Comparison of ENCODE assay signal across 14 cellular contexts in genomic region chr14:76376409-76376877, GRCh38. TPM values are rescaled to one million over a fixed set of nuclear protein-coding genes. Genes with fewer than 3 reads are reported as not detected.
DNase-seq lines count a peak whose midpoint lies in the region; ATAC-seq, FAIRE-seq and TF ChIP-seq lines count a peak whose summit lies in the region.
"Had no signal": no experiment of that assay in that cellular context is flagged by ENCODE, and none has a peak within 500 bp of the region (broad histone marks: within the 10 kb centered on the region; RNA-seq: fewer than 3 reads in every experiment).

No MANE protein-coding gene starts in this region.

- H3K9me3 Mint-ChIP-seq in natural killer cell: no peaks in the 10 kb centered on the region

- H2BK120ac ChIP-seq in H1 (replicated peaks; ENCODE audit: low read depth, low read length) (no peak overlapping the region), mesendoderm (ENCODE audit: low read depth, low read length) (no peak overlapping the region)

- no peak overlapping the region for H3K4ac ChIP-seq in H1 (replicated peaks; ENCODE audit: insufficient read length, low read depth, low read length)
- no peak overlapping the region for H3K4ac ChIP-seq in mesendoderm (ENCODE audit: low read depth, low read length)

- peaks cover 43 to 52% of the 10 kb centered on the region in 2 donors for H3K27me3 Mint-ChIP-seq in natural killer cell (ENCODE audit: low read depth in 2 of 2)

- peak overlapping the region in 9 of 10 donors; percentile 14 to 48 (median 42) for H3K4me3 ChIP-seq in heart right ventricle
- peak overlapping the region; percentile 61 to 83 (median 72) for H3K4me3 ChIP-seq in H1 (ENCODE audit: extremely low read depth in 1 of 4, insufficient read depth in 2 of 4, low read depth in 3 of 4, low read length in 4 of 4)
- H3K4me3 ChIP-seq in mesendoderm (ENCODE audit: low read length): peak overlapping the region; percentile 19
- H3K4me3 ChIP-seq in suprapubic skin: peak overlapping the region; percentile 36
- H3K4me3 ChIP-seq: lung had no signal

- peak overlapping the region; percentile 17; the same call in 1 of the 2 replicates for H2AFZ ChIP-seq in H1 (ENCODE audit: low read length)

- ATAC-seq in heart right ventricle: peak in 1 of 8 donors; percentile 14
- no peak for ATAC-seq in left cardiac atrium
- ATAC-seq in GM18870 (IDR thresholded peaks at IDR 0.05; ENCODE audit: unreplicated experiment): no peak
- ATAC-seq in natural killer cell: no peak
- ATAC-seq in GM21367 (IDR thresholded peaks at IDR 0.05; ENCODE audit: unreplicated experiment): no peak

- H3K79me1 ChIP-seq in H1 (ENCODE audit: low read depth, low read length) (no peaks in the 10 kb centered on the region), mesendoderm (ENCODE audit: low read length) (no peaks in the 10 kb centered on the region)

- H3K4me1 ChIP-seq in heart right ventricle (peaks cover 3 to 23% (median 13%) of the 10 kb centered on the region in 9 donors), H1 (replicated peaks in 1 of 4; ENCODE audit: control insufficient read depth in 3 of 4, insufficient read depth in 4 of 4, low read length in 3 of 4) (peaks cover 0 to 5% (median 3%) of the 10 kb centered on the region in 4 experiments; a peak in 3 of 7 replicates), mesendoderm (ENCODE audit: control insufficient read depth, low read depth, low read length) (no peaks in the 10 kb centered on the region), suprapubic skin (peaks cover 21% of the 10 kb centered on the region)

- H3K4me1 Mint-ChIP-seq in natural killer cell: peaks cover 0 to 4% of the 10 kb centered on the region in 2 donors

- H3K27ac Mint-ChIP-seq in natural killer cell: no peak overlapping the region

- peaks cover 11% of the 10 kb centered on the region; the same call in 1 of the 2 replicates for H3K23me2 ChIP-seq in H1 (ENCODE audit: low read depth, low read length)

- H3K23ac ChIP-seq in H1 (ENCODE audit: insufficient read length) (no peak overlapping the region), mesendoderm (ENCODE audit: low read length) (no peak overlapping the region)

- H3K56ac ChIP-seq in H1 (replicated peaks; ENCODE audit: insufficient read length, low read depth, low read length): no peak overlapping the region
- peak overlapping the region; percentile 70 for H3K56ac ChIP-seq in mesendoderm (ENCODE audit: low read length)

- H3K27me3 ChIP-seq in heart right ventricle (peaks cover 4 to 82% (median 59%) of the 10 kb centered on the region in 7 donors), H1 (replicated peaks in 1 of 4; ENCODE audit: control insufficient read depth in 3 of 4, extremely low read depth in 1 of 4, insufficient read depth in 3 of 4, low read length in 3 of 4) (peaks cover 28 to 59% (median 50%) of the 10 kb centered on the region in 4 experiments), mesendoderm (ENCODE audit: insufficient read depth, low read length, poor library complexity) (peaks cover 27% of the 10 kb centered on the region), suprapubic skin (peaks cover 83% of the 10 kb centered on the region)

- 5 to 6% methylated on average over 16 of the region's 16 CpGs for WGBS in heart right ventricle, 2 donors
- 2% methylated on average over 14 of the region's 16 CpGs; no CpG with 5 or more reads in 1 of the 2 experiments for WGBS in H1 (ENCODE audit: extremely low coverage in 1 of 2, insufficient coverage in 1 of 2, insufficient read length in 1 of 2, insufficient replicate concordance in 2 of 2, low coverage in 1 of 2, low lambda C conversion rate in 2 of 2, missing lambda C conversion rate in 1 of 2), 2 experiments
- no CpG with 5 or more reads among the region's 16 CpGs for WGBS in mesendoderm (ENCODE audit: extremely low coverage, insufficient coverage, low lambda C conversion rate)
- WGBS in suprapubic skin: 2% methylated on average over 16 of the region's 16 CpGs

- H3K79me2 ChIP-seq in H1 (ENCODE audit: control insufficient read depth in 1 of 2, insufficient read depth in 2 of 2, low read length in 2 of 2): no peaks in the 10 kb centered on the region
- no peaks in the 10 kb centered on the region for H3K79me2 ChIP-seq in mesendoderm (ENCODE audit: control insufficient read depth, insufficient read depth, low read length)

- no peak for DNase-seq in heart right ventricle
- no peak for DNase-seq in left cardiac atrium
- no peak for DNase-seq in H1 (ENCODE audit: low read depth in 1 of 2, low spot score in 2 of 2)
- peak; percentile 1 for DNase-seq in mesendoderm
- no peak for DNase-seq in suprapubic skin (ENCODE audit: low spot score in 2 of 2)
- no peak for DNase-seq in natural killer cell
- DNase-seq: activated CD4-positive, CD25-positive, alpha-beta regulatory T cell treated with anti-CD3 and anti-CD28 coated beads, Interleukin-2, amount 50 U/mL, for 72 hours; AML-193; Kasumi-1; sigmoid colon had no signal

- H4K5ac ChIP-seq in H1 (ENCODE audit: insufficient read length, low read depth, low read length) (no peak overlapping the region), mesendoderm (ENCODE audit: low read length) (no peak overlapping the region)

- no peak for TF ChIP-seq EP300 in H1 (IDR thresholded peaks at IDR 0.05; ENCODE audit: borderline replicate concordance in 1 of 2, low read depth in 2 of 2, low read length in 2 of 2)
- no peak for TF ChIP-seq EP300 in suprapubic skin (IDR thresholded peaks at IDR 0.05)

- no peak overlapping the region for H3K27ac ChIP-seq in heart right ventricle
- no peak overlapping the region for H3K27ac ChIP-seq in H1 (ENCODE audit: low read depth, low read length)
- H3K27ac ChIP-seq in mesendoderm (ENCODE audit: low read depth, low read length): no peak overlapping the region
- no peak overlapping the region for H3K27ac ChIP-seq in suprapubic skin
- H3K27ac ChIP-seq: sigmoid colon had no signal

- H3K4me2 ChIP-seq in H1 (ENCODE audit: insufficient read depth in 1 of 2, low read depth in 2 of 2, low read length in 2 of 2) (peak overlapping the region; percentile 94 to 97), mesendoderm (ENCODE audit: low read length) (peak overlapping the region; percentile 47)

- POLR2A ChIA-PET in H1 (lab: Charles Lee; ENCODE audit: partially characterized antibody): no interaction called here

- no peak for TF ChIP-seq RAD21 in H1 (IDR thresholded peaks at IDR 0.05 in 1 of 2, conservative IDR thresholded peaks at IDR 0.05 in 1 of 2; ENCODE audit: low read depth in 2 of 2, low read length in 2 of 2)

- intact Hi-C loops in heart right ventricle (cut with DNase I) (loop anchor here in 1 of 10 donors (10.0 kb wide), 1 partner anchor 662 kb away; no protein-coding TSS in a partner anchor), left cardiac atrium (cut with DNase I) (no loop called here), natural killer cell (cut with micrococcal nuclease) (no loop called here)

- no peaks in the 10 kb centered on the region for H3K9me3 ChIP-seq in heart right ventricle
- no peaks in the 10 kb centered on the region for H3K9me3 ChIP-seq in H1 (ENCODE audit: insufficient read depth in 2 of 2, low read depth in 1 of 2, low read length in 1 of 2)
- no peaks in the 10 kb centered on the region for H3K9me3 ChIP-seq in suprapubic skin
- H3K9me3 ChIP-seq: sigmoid colon had no signal

- FAIRE-seq in H1 (lab: Jason Lieb, UNC): no peak

- CTCF ChIA-PET in H1 (lab: Charles Lee; ENCODE audit: partially characterized antibody): interaction anchor here (0.6 to 2.0 kb wide), 6 partner anchors 24 to 270 kb away, joined by 3 to 6 read pairs (median 3); no protein-coding TSS in a partner anchor

- H4K20me1 ChIP-seq in H1 (replicated peaks in 1 of 2; ENCODE audit: control insufficient read depth in 1 of 2, insufficient read depth in 2 of 2, low read length in 2 of 2): peaks cover 0 to 2% of the 10 kb centered on the region in 2 experiments

- 0 out of 7 replicates have a peak overlapping the region, but pooled peaks of 1 of the 4 experiments have one; percentile 11 for H3K9ac ChIP-seq in H1 (replicated peaks in 1 of 4; ENCODE audit: extremely low read depth in 1 of 4, low read depth in 3 of 4, low read length in 3 of 4)
- H3K9ac ChIP-seq in mesendoderm (ENCODE audit: low read length): peak overlapping the region; percentile 5

- no peak overlapping the region for H2AK5ac ChIP-seq in H1 (ENCODE audit: low read depth, low read length)
- H2AK5ac ChIP-seq in mesendoderm (ENCODE audit: low read length): no peak overlapping the region

- H3K14ac ChIP-seq in H1 (ENCODE audit: insufficient read length): no peak overlapping the region

- no peaks in the 10 kb centered on the region for H3K36me3 Mint-ChIP-seq in natural killer cell

- no peak overlapping the region for H3K4me3 Mint-ChIP-seq in natural killer cell

- H4K91ac ChIP-seq in H1 (replicated peaks; ENCODE audit: insufficient read length, low read length): no peak overlapping the region

- H2BK12ac ChIP-seq in H1 (ENCODE audit: low read depth, low read length): no peak overlapping the region

- no peak for TF ChIP-seq POLR2A in H1 (IDR thresholded peaks at IDR 0.05; ENCODE audit: control extremely low read depth in 1 of 2, low read depth in 2 of 2, low read length in 2 of 2)
- no peak for TF ChIP-seq POLR2A in suprapubic skin (IDR thresholded peaks at IDR 0.05)

- H2BK20ac ChIP-seq in H1 (ENCODE audit: low read length): no peak overlapping the region

- no peak overlapping the region for H3K18ac ChIP-seq in H1 (ENCODE audit: extremely low read depth, low read length)
- H3K18ac ChIP-seq in mesendoderm (ENCODE audit: low read length): no peak overlapping the region

- H3K36me3 ChIP-seq in heart right ventricle (no peaks in the 10 kb centered on the region), H1 (ENCODE audit: control insufficient read depth in 2 of 4, insufficient read depth in 4 of 4, low read length in 3 of 4) (peaks cover 0 to 6% (median 0%) of the 10 kb centered on the region in 4 experiments; a peak in 1 of 8 replicates), mesendoderm (ENCODE audit: control insufficient read depth, insufficient read depth, low read length) (no peaks in the 10 kb centered on the region), suprapubic skin (no peaks in the 10 kb centered on the region)
- H3K36me3 ChIP-seq: sigmoid colon had no signal

- no peak overlapping the region for H2BK5ac ChIP-seq in H1 (ENCODE audit: low read depth, low read length)
- H2BK5ac ChIP-seq in mesendoderm (ENCODE audit: low read length): no peak overlapping the region

- H4K8ac ChIP-seq in H1 (ENCODE audit: extremely low read depth, insufficient read depth, low read length) (no peak overlapping the region), mesendoderm (ENCODE audit: low read depth, low read length) (no peak overlapping the region)

- TF ChIP-seq CTCF in heart right ventricle (IDR thresholded peaks at IDR 0.05) (no peak), H1 (IDR thresholded peaks at IDR 0.05; ENCODE audit: control extremely low read depth in 1 of 3, insufficient read depth in 1 of 3, low read depth in 1 of 3, low read length in 3 of 3) (no peak), suprapubic skin (IDR thresholded peaks at IDR 0.05) (no peak), natural killer cell (IDR thresholded peaks at IDR 0.05) (no peak)

- H2BK15ac ChIP-seq in H1 (ENCODE audit: low read length) (no peak overlapping the region), mesendoderm (replicated peaks; ENCODE audit: low read depth) (no peak overlapping the region)

RNA-seq across cellular contexts. Expression of gene ESRRB, which starts 0.5 kb away (rescaled TPM):
- total RNA-seq in heart right ventricle: 10 to 100 TPM in 2 of 10 donors, 1 to 10 TPM in 8; 2.5 to 13.4 (median 7.4) TPM
- 1 to 10 TPM; 2.5 to 5.9 TPM for polyA plus RNA-seq in heart right ventricle
- 1 to 10 TPM; 4.3 to 5.5 TPM for total RNA-seq in left cardiac atrium
- 0.45 and 0.48 TPM in 2 replicates for total RNA-seq in H1 (2021; fragmentation: NEBNext Ultra II Directional; extraction: Animal tissue kit (Norgen Biotek cat#: 25700))
- 0.19 and 0.29 TPM in 2 replicates for polyA plus RNA-seq in H1 (2011; rRNA removed)
- polyA plus RNA-seq in H1 (2011; cell fraction: cytosol; rRNA removed): 0.19 TPM
- polyA plus RNA-seq in H1 (2011; cell fraction: nucleus; rRNA removed): 0.40 TPM
- 0.11 to 0.17 TPM (median 0.15 TPM) in 3 of 4 replicates, not detected in the other for polyA plus RNA-seq in H1 (2012, experiment 1 of 2)
- 0.12 TPM for polyA plus RNA-seq in H1 (2012, experiment 2 of 2)
- 0.32 TPM for polyA plus RNA-seq in H1 (2013, experiment 1 of 2)
- polyA plus RNA-seq in H1 (2013, experiment 2 of 2): 0.39 TPM
- polyA minus RNA-seq in H1 (2011; rRNA and poly(A)+ RNA removed): 0.12 and 0.41 TPM in 2 replicates
- not detected for polyA minus RNA-seq in H1 (2011; cell fraction: cytosol; rRNA and poly(A)+ RNA removed)
- polyA minus RNA-seq in H1 (2011; cell fraction: nucleus; rRNA and poly(A)+ RNA removed): not detected
- polyA plus RNA-seq in mesendoderm (2013, experiment 1 of 2): 0.04 TPM
- 0.06 TPM for polyA plus RNA-seq in mesendoderm (2013, experiment 2 of 2)
- under 1 TPM in 1 of 4 donors, not detected in 3; 0.38 TPM for total RNA-seq in suprapubic skin
- total RNA-seq in natural killer cell: 1 to 10 TPM in 1 of 3 donors, under 1 TPM in 1, not detected in 1; 0.45 to 1.3 TPM
- total RNA-seq: Daoy had no signal

Comparison
In these comparisons a context has a peak if more than half of its experiments do, and no peak if none do; other contexts are left out.
1. H3K4me3 ChIP-seq: peak in every context shown above with its lines; median percentile 72 in H1; 42 in heart right ventricle; 36 in suprapubic skin; 19 in mesendoderm.